In genomic region chr19:45130236-45130635, GRCh38 we compare ENCODE assay signal across 1 cellular context.
TF ChIP-seq lines count a peak whose summit lies in the region.

No MANE protein-coding gene starts in this region.

TF ChIP-seq in IMR-90, 13 proteins besides CTCF, POLR2A, EP300 and RAD21:
- no peak for TF ChIP-seq BHLHE40 (IDR thresholded peaks at IDR 0.05; ENCODE audit: low read depth, low read length)
- no peak for TF ChIP-seq RFX5 (IDR thresholded peaks at IDR 0.05; ENCODE audit: low read depth, low read length)
- no peak for TF ChIP-seq MAZ (IDR thresholded peaks at IDR 0.05; ENCODE audit: borderline replicate concordance, low read depth, low read length)
- no peak for TF ChIP-seq MXI1 (IDR thresholded peaks at IDR 0.05; ENCODE audit: borderline replicate concordance, low read depth, low read length)
- TF ChIP-seq FOS (IDR thresholded peaks at IDR 0.05; ENCODE audit: low read depth, low read length) = no peak
- no peak for TF ChIP-seq NFE2L2 (IDR thresholded peaks at IDR 0.05; ENCODE audit: low read depth, low read length)
- TF ChIP-seq USF2 (IDR thresholded peaks at IDR 0.05; ENCODE audit: low read depth, low read length) = no peak
- no peak for TF ChIP-seq RCOR1 (IDR thresholded peaks at IDR 0.05; ENCODE audit: insufficient replicate concordance, low read length)
- no peak for TF ChIP-seq ELK1 (IDR thresholded peaks at IDR 0.05; ENCODE audit: borderline replicate concordance, low read depth, low read length)
- TF ChIP-seq MAFK (IDR thresholded peaks at IDR 0.05; ENCODE audit: low read depth, low read length) = no peak
- no peak for TF ChIP-seq CHD1 (IDR thresholded peaks at IDR 0.05; ENCODE audit: low read depth, low read length)
- TF ChIP-seq CEBPB (IDR thresholded peaks at IDR 0.05; ENCODE audit: low read depth, low read length) = no peak
- TF ChIP-seq SMC3 (IDR thresholded peaks at IDR 0.05; ENCODE audit: low read depth, low read length) = no peak
